ENCODE assay signal across 7 cellular contexts in genomic region chr5:123245689-123246088, GRCh38.
"Had no signal": no experiment of that assay in that cellular context is flagged by ENCODE, and none has a peak within 500 bp of the region (broad histone marks: within the 10 kb centered on the region; RNA-seq: fewer than 3 reads in every experiment).

No MANE protein-coding gene starts in this region.

- ATAC-seq: GM23338, HepG2 had no signal

- H3K4me2 ChIP-seq: GM23338 had no signal

- DNase-seq: H9, HCEC 1CT, HFFc6, KBM-7 had no signal

- H2AFZ ChIP-seq: GM23338 had no signal

- H3K27ac ChIP-seq: HL-60 had no signal

- H3K4me3 ChIP-seq: GM23338 had no signal
